In the genomic region with DNA sequence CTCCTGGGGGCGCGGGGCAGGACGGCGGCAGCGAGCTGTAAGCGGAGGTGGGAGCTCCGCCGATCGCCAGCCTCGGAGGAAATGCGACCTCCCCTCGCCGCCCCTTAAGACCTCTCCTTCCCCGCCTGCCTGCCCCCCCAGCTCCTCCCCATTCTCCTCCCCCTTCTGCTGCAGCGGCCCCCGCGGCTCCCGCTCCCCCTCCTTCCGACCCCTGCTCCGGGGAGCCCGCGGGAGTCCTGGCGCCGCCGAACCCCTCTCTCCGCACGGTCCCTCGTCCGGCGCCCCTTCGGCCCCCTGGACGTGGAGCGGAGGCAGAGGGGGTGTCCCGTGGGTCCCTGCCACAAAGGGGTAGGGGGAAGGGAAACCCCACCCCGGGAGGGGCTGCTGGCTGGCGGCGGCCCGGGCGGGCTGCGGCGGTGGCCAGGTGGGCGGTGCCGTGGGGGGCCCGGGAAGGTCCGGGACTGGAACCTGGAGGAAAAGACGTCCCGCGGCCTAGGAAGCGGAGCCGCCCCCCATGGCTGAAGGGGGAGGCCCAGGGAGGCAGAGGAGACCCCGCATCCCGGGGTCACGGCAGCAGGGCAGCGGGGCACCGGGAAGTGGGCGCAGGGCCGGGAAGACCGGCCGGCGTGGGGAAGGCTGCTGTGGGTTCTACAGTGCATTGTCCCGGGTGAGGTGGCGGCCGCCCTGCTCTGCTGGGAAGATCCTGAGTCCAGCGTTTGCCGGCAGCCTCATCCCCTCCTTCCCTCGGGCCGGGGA, we compare ENCODE assay signal across 8 cellular contexts. TPM values are rescaled to one million over a fixed set of nuclear protein-coding genes. Genes with fewer than 3 reads are reported as not detected.
DNase-seq lines count a peak whose midpoint lies in the region; ATAC-seq and TF ChIP-seq lines count a peak whose summit lies in the region.

A gene with protein sequence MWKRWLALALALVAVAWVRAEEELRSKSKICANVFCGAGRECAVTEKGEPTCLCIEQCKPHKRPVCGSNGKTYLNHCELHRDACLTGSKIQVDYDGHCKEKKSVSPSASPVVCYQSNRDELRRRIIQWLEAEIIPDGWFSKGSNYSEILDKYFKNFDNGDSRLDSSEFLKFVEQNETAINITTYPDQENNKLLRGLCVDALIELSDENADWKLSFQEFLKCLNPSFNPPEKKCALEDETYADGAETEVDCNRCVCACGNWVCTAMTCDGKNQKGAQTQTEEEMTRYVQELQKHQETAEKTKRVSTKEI (minus strand): TSS at position 79 of the 756 bp plus-strand sequence. CDS start 246 bp downstream, outside the sequence.

- H3K4me3 Mint-ChIP-seq in WTC11 = peak within 1 kb of the TSS; percentile 90
- H3K4me3 Mint-ChIP-seq in natural killer cell = peak within 1 kb of the TSS; percentile 80

- DNase-seq in NCI-H82 (lab: John Stamatoyannopoulos, UW) (peak; percentile 66), NCI-H82 treated with DMSO at 0.1 percent for 48 hours (lab: John Stamatoyannopoulos, UW; ENCODE audit: unreplicated experiment) (no peak), WTC11 (ENCODE audit: low spot score) (peak; percentile 79), foreskin fibroblast (peak; percentile 67 to 86), natural killer cell (no peak)
- no peak for DNase-seq in activated effector memory CD4-positive, alpha-beta T cell treated with anti-CD3 and anti-CD28 coated beads, Interleukin-2, amount 50 U/mL, for 16 hours

- POLR2A ChIA-PET in WTC11 (lab: Charles Lee) = interaction anchor here (0.6 to 1.8 kb wide), 15 partner anchors 9 to 358 kb away, joined by 3 to 15 read pairs (median 4); no protein-coding TSS in a partner anchor

- intact Hi-C loops in natural killer cell (cut with micrococcal nuclease) = no loop called here

- CTCF ChIA-PET in WTC11 (lab: Charles Lee) = interaction anchor here (0.6 to 2.0 kb wide), 8 partner anchors 10 to 110 kb away, joined by 3 to 8 read pairs (median 4); no protein-coding TSS in a partner anchor

- peak within 1 kb of the TSS; percentile 85 to 90 for H3K4me3 ChIP-seq in foreskin fibroblast (ENCODE audit: low read depth in 1 of 2, low read length in 2 of 2)

- H3K9me3 Mint-ChIP-seq in WTC11 (peaks cover 10% of the 10 kb centered on the region), natural killer cell (no peaks in the 10 kb centered on the region)

- no peak for TF ChIP-seq CTCF in WTC11 (IDR thresholded peaks at IDR 0.05)
- no peak for TF ChIP-seq CTCF in foreskin fibroblast (IDR thresholded peaks at IDR 0.05; ENCODE audit: low read depth, low read length)
- TF ChIP-seq CTCF in natural killer cell (IDR thresholded peaks at IDR 0.05) = no peak

- ATAC-seq in WTC11 (peak; percentile 70), natural killer cell (peak in 2 of 3 donors; percentile 16 to 46), GM18520 (IDR thresholded peaks at IDR 0.05; ENCODE audit: unreplicated experiment) (no peak), GM18858 (IDR thresholded peaks at IDR 0.05; ENCODE audit: unreplicated experiment) (no peak)

- H3K27ac Mint-ChIP-seq in WTC11 = peak within 1 kb of the TSS; percentile 73
- no peak within 1 kb of the TSS for H3K27ac Mint-ChIP-seq in natural killer cell

- H3K4me1 Mint-ChIP-seq in WTC11 (peaks cover 51% of the 10 kb centered on the region), natural killer cell (peaks cover 0 to 6% of the 10 kb centered on the region in 2 donors)

- H3K36me3 Mint-ChIP-seq in WTC11 (peaks cover 8% of the 10 kb centered on the region), natural killer cell (no peaks in the 10 kb centered on the region)

- H3K27me3 Mint-ChIP-seq in WTC11 (ENCODE audit: low read depth) (no peaks in the 10 kb centered on the region; the same call in 1 of the 2 replicates), natural killer cell (ENCODE audit: low read depth in 2 of 2) (peaks cover 33 to 42% of the 10 kb centered on the region in 2 donors)

TF ChIP-seq in WTC11, 78 proteins besides CTCF, POLR2A, EP300 and RAD21 (continues in another document):
- TF ChIP-seq, protein P1, sequence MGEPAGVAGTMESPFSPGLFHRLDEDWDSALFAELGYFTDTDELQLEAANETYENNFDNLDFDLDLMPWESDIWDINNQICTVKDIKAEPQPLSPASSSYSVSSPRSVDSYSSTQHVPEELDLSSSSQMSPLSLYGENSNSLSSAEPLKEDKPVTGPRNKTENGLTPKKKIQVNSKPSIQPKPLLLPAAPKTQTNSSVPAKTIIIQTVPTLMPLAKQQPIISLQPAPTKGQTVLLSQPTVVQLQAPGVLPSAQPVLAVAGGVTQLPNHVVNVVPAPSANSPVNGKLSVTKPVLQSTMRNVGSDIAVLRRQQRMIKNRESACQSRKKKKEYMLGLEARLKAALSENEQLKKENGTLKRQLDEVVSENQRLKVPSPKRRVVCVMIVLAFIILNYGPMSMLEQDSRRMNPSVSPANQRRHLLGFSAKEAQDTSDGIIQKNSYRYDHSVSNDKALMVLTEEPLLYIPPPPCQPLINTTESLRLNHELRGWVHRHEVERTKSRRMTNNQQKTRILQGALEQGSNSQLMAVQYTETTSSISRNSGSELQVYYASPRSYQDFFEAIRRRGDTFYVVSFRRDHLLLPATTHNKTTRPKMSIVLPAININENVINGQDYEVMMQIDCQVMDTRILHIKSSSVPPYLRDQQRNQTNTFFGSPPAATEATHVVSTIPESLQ (CRISPR knock-in tag; IDR thresholded peaks at IDR 0.05) = no peak
- no peak for TF ChIP-seq GRHL2 (CRISPR knock-in tag; IDR thresholded peaks at IDR 0.05; ENCODE audit: insufficient replicate concordance, severe bottlenecking)
- TF ChIP-seq, protein P2, sequence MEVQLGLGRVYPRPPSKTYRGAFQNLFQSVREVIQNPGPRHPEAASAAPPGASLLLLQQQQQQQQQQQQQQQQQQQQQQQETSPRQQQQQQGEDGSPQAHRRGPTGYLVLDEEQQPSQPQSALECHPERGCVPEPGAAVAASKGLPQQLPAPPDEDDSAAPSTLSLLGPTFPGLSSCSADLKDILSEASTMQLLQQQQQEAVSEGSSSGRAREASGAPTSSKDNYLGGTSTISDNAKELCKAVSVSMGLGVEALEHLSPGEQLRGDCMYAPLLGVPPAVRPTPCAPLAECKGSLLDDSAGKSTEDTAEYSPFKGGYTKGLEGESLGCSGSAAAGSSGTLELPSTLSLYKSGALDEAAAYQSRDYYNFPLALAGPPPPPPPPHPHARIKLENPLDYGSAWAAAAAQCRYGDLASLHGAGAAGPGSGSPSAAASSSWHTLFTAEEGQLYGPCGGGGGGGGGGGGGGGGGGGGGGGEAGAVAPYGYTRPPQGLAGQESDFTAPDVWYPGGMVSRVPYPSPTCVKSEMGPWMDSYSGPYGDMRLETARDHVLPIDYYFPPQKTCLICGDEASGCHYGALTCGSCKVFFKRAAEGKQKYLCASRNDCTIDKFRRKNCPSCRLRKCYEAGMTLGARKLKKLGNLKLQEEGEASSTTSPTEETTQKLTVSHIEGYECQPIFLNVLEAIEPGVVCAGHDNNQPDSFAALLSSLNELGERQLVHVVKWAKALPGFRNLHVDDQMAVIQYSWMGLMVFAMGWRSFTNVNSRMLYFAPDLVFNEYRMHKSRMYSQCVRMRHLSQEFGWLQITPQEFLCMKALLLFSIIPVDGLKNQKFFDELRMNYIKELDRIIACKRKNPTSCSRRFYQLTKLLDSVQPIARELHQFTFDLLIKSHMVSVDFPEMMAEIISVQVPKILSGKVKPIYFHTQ (CRISPR knock-in tag; IDR thresholded peaks at IDR 0.05) = no peak
- no peak for TF ChIP-seq ZNF138 (CRISPR knock-in tag; conservative IDR thresholded peaks at IDR 0.05)
- TF ChIP-seq ATF1 (CRISPR knock-in tag; IDR thresholded peaks at IDR 0.05) = no peak
- TF ChIP-seq ZNF423 (CRISPR knock-in tag; IDR thresholded peaks at IDR 0.05) = peak; percentile 78
- TF ChIP-seq, protein P3, sequence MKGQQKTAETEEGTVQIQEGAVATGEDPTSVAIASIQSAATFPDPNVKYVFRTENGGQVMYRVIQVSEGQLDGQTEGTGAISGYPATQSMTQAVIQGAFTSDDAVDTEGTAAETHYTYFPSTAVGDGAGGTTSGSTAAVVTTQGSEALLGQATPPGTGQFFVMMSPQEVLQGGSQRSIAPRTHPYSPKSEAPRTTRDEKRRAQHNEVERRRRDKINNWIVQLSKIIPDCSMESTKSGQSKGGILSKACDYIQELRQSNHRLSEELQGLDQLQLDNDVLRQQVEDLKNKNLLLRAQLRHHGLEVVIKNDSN (CRISPR knock-in tag; IDR thresholded peaks at IDR 0.05) = no peak
- TF ChIP-seq, protein P4, sequence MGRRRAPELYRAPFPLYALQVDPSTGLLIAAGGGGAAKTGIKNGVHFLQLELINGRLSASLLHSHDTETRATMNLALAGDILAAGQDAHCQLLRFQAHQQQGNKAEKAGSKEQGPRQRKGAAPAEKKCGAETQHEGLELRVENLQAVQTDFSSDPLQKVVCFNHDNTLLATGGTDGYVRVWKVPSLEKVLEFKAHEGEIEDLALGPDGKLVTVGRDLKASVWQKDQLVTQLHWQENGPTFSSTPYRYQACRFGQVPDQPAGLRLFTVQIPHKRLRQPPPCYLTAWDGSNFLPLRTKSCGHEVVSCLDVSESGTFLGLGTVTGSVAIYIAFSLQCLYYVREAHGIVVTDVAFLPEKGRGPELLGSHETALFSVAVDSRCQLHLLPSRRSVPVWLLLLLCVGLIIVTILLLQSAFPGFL (CRISPR knock-in tag; IDR thresholded peaks at IDR 0.05; ENCODE audit: borderline replicate concordance) = no peak
- TF ChIP-seq JUN (CRISPR knock-in tag; IDR thresholded peaks at IDR 0.05) = no peak
- TF ChIP-seq, protein P5, sequence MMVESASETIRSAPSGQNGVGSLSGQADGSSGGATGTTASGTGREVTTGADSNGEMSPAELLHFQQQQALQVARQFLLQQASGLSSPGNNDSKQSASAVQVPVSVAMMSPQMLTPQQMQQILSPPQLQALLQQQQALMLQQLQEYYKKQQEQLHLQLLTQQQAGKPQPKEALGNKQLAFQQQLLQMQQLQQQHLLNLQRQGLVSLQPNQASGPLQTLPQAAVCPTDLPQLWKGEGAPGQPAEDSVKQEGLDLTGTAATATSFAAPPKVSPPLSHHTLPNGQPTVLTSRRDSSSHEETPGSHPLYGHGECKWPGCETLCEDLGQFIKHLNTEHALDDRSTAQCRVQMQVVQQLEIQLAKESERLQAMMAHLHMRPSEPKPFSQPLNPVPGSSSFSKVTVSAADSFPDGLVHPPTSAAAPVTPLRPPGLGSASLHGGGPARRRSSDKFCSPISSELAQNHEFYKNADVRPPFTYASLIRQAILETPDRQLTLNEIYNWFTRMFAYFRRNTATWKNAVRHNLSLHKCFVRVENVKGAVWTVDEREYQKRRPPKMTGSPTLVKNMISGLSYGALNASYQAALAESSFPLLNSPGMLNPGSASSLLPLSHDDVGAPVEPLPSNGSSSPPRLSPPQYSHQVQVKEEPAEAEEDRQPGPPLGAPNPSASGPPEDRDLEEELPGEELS (CRISPR knock-in tag; IDR thresholded peaks at IDR 0.05) = peak; percentile 84
- TF ChIP-seq, protein P6, sequence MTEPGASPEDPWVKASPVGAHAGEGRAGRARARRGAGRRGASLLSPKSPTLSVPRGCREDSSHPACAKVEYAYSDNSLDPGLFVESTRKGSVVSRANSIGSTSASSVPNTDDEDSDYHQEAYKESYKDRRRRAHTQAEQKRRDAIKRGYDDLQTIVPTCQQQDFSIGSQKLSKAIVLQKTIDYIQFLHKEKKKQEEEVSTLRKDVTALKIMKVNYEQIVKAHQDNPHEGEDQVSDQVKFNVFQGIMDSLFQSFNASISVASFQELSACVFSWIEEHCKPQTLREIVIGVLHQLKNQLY (CRISPR knock-in tag; IDR thresholded peaks at IDR 0.05) = no peak

RNA-seq across cellular contexts. Expression of the gene that starts here (rescaled TPM):
- total RNA-seq in WTC11 (2021) (271 to 286 TPM (median 272 TPM) in 3 replicates), natural killer cell (1 to 10 TPM; 1.1 to 1.9 (median 1.4) TPM)

Comparison
In these comparisons a context has a peak if more than half of its experiments do, and no peak if none do; other contexts are left out.
1. RNA of the gene that starts here (total RNA-seq): 271 to 286 TPM in WTC11; 1.1 to 1.9 TPM in natural killer cell; every median in the first group is over 10 times any median in the second.
2. DNase-seq: peak in NCI-H82 (single experiment), WTC11 (single experiment) and foreskin fibroblast (2 of 2); none in NCI-H82 treated with DMSO at 0.1 percent for 48 hours (single experiment), natural killer cell (single experiment) and activated effector memory CD4-positive, alpha-beta T cell treated with anti-CD3 and anti-CD28 coated beads, Interleukin-2, amount 50 U/mL, for 16 hours (single experiment).
3. ATAC-seq: peak in WTC11 (single experiment) and natural killer cell (2 of 3); none in GM18520 (single experiment) and GM18858 (single experiment).